1 cellular context compared by ENCODE assay signal in the genomic region with DNA sequence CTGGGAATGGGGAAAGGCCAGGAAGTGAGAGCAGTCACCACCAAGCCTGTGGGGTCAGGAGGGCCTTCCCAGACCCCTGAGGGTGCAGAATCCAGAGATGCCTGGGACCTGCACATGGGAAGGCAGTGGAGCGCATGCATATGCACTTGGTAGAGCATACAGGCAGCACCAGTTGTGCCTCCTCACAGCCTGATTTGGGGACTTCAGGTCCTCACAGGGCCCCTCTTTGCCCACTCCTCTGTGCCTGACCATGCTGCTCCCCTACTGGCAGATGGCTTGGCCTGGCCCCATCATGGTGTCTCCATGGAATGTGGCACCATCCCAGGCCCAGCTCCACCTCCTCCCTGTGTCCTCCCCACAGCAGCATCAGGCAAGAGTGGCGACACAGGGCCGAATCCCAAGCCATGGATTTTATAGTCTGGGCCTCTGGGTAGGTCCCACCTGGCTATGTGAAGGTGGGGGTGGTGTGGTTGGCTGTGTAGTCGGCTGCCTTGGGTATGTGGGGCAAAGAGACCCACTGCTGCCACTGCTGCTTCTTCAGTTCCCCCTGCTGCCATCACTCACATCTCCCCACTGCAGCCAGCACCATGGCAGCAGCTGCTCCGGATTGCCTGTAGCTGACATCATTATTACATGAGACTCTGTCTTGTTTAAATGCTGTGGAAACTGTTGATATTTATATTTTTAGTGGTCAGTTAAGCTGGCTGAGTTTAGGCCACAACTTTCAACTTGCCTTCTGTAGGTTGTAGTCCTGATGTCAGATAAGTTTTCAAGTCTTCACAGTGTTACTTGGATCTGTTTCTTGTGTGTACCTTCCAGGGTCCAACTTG.
TF ChIP-seq lines count a peak whose summit lies in the region.

No MANE protein-coding gene starts in this region.

TF ChIP-seq in GM23338, 12 proteins besides CTCF, POLR2A, EP300 and RAD21:
- TF ChIP-seq CREB1 (CRISPR knock-in tag; IDR thresholded peaks at IDR 0.05; ENCODE audit: low read depth): no peak
